Comparison of ENCODE assay signal across 8 cellular contexts in genomic region chr13:29923554-29924481, GRCh38.
DNase-seq lines count a peak whose midpoint lies in the region; ATAC-seq and TF ChIP-seq lines count a peak whose summit lies in the region.

No MANE protein-coding gene starts in this region.

- no peaks in the 10 kb centered on the region for H3K36me3 ChIP-seq in Loucy (ENCODE audit: insufficient read depth, low read length)
- H3K36me3 ChIP-seq in WERI-Rb-1 = no peaks in the 10 kb centered on the region

- H3K4me1 ChIP-seq in Loucy (ENCODE audit: insufficient read depth, low read length, poor library complexity, severe bottlenecking) = peaks cover 3% of the 10 kb centered on the region

- DNase-seq in ELR (ENCODE audit: low read depth) (peak; percentile 98), WERI-Rb-1 (peak; percentile 7), caudate nucleus (lab: John Stamatoyannopoulos, UW) (peak in 2 of 61 donors; percentile 3 to 30), left kidney (ENCODE audit: low read depth, low spot score) (peak; percentile 84), amygdala (lab: John Stamatoyannopoulos, UW) (no peak)
- DNase-seq in stimulated activated CD4-positive, alpha-beta T cell treated with anti-CD3 and anti-CD28 coated beads, Interleukin-2, amount 100 ng/mL, for 24 hours = peak; percentile 67 to 73

- H3K9me3 ChIP-seq in Loucy (ENCODE audit: insufficient read depth, low read depth, low read length) = no peaks in the 10 kb centered on the region
- no peaks in the 10 kb centered on the region for H3K9me3 ChIP-seq in WERI-Rb-1 (ENCODE audit: severe bottlenecking)

- H4K20me1 ChIP-seq in Loucy (ENCODE audit: insufficient read depth, low read length, poor library complexity, severe bottlenecking) = no peaks in the 10 kb centered on the region

- ATAC-seq in HG03097 (IDR thresholded peaks at IDR 0.05; ENCODE audit: low FRiP score, unreplicated experiment) = no peak

- no peak overlapping the region for H3K4me3 ChIP-seq in Loucy (ENCODE audit: low read length, poor library complexity, severe bottlenecking)
- no peak overlapping the region for H3K4me3 ChIP-seq in WERI-Rb-1 (ENCODE audit: low read depth, low read length)

- TF ChIP-seq CTCF in Loucy (conservative IDR thresholded peaks at IDR 0.05; ENCODE audit: low read length) = peak; percentile 96
- peak; percentile 55 for TF ChIP-seq CTCF in WERI-Rb-1 (IDR thresholded peaks at IDR 0.05; ENCODE audit: low read depth, low read length)

- no peak overlapping the region for H3K4me2 ChIP-seq in Loucy (ENCODE audit: low read depth, low read length, poor library complexity, severe bottlenecking)

- H3K27ac ChIP-seq in WERI-Rb-1 (no peak overlapping the region), caudate nucleus (ENCODE audit: low read depth, low read length) (peak overlapping the region; percentile 69)

- no peaks in the 10 kb centered on the region for H3K27me3 ChIP-seq in Loucy (ENCODE audit: insufficient read depth, low read length, poor library complexity, severe bottlenecking)
- no peaks in the 10 kb centered on the region for H3K27me3 ChIP-seq in WERI-Rb-1 (ENCODE audit: insufficient read depth, low read depth, severe bottlenecking)

- no peaks in the 10 kb centered on the region for H3K79me2 ChIP-seq in Loucy (ENCODE audit: insufficient read depth, low read length)

- H3F3A ChIP-seq in Loucy (ENCODE audit: low read depth) = no peaks in the 10 kb centered on the region; the same call in 1 of the 2 replicates

- H3K9ac ChIP-seq in Loucy (ENCODE audit: low read depth, low read length, poor library complexity, severe bottlenecking) = no peak overlapping the region

- H3K9me2 ChIP-seq in Loucy (replicated peaks; ENCODE audit: low read depth, low read length) = no peaks in the 10 kb centered on the region

- no peak overlapping the region; the same call in 1 of the 2 replicates for H2AFZ ChIP-seq in Loucy (ENCODE audit: low read length)

Comparison
In these comparisons a context has a peak if more than half of its experiments do, and no peak if none do; other contexts are left out.
1. DNase-seq: peak in ELR (single experiment), WERI-Rb-1 (single experiment), left kidney (single experiment) and stimulated activated CD4-positive, alpha-beta T cell treated with anti-CD3 and anti-CD28 coated beads, Interleukin-2, amount 100 ng/mL, for 24 hours (2 of 2); none in amygdala (0 of 56).